Comparison of ENCODE assay signal across 14 cellular contexts in the genomic region with DNA sequence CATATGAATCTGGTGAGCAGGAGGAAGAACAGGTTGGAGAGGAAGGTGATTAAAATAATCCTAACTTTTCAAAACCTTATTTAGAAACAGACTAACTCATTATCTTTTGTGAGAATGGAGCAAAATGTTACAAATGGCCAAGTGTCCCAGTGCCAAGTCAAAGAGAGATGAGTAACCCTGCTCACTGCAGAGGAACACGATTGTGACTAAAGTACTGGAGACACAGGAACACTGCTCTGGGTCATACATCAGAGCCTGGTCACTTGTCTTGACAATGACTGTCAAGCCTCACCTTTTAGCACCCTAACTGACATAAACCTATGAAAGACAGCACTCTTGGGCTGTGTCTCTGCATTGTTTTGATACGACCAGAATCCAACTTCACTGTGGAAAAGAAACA.
"Had no signal": no experiment of that assay in that cellular context is flagged by ENCODE, and none has a peak within 500 bp of the region (broad histone marks: within the 10 kb centered on the region; RNA-seq: fewer than 3 reads in every experiment).

No MANE protein-coding gene starts in this region.

- H3K27ac Mint-ChIP-seq: activated CD4-positive, alpha-beta T cell treated with anti-CD3 and anti-CD28 coated beads, Interleukin-2, amount 10 ng/mL, durations not matched to agents 7 days and 5 days; activated naive CD4-positive, alpha-beta T cell treated with anti-CD3 and anti-CD28 coated beads, Interleukin-2, amount 50 U/mL, for 72 hours; stimulated activated memory B cell treated with anti-CD40 and anti-IgM and Interleukin-4, amounts not matched to agents 10 μg/mL and 1 μg/mL and 100 μg/mL, for 72 hours; type B pancreatic cell had no signal

- ATAC-seq: activated naive CD4-positive, alpha-beta T cell treated with anti-CD3 and anti-CD28 coated beads, Interleukin-2, amount 50 U/mL, for 72 hours; gastrocnemius medialis; stimulated activated memory B cell treated with anti-CD40 and anti-IgM and Interleukin-4, amounts not matched to agents 10 μg/mL and 1 μg/mL and 100 μg/mL, for 72 hours had no signal

- H3K9me3 ChIP-seq: gastrocnemius medialis, right atrium auricular region had no signal

- H3K27ac ChIP-seq: brain microvascular endothelial cell, gastrocnemius medialis, right atrium auricular region had no signal

- H3K36me3 Mint-ChIP-seq: type B pancreatic cell had no signal

- H3K27me3 ChIP-seq: brain microvascular endothelial cell, gastrocnemius medialis, right atrium auricular region had no signal

- H3K27me3 Mint-ChIP-seq: activated CD4-positive, alpha-beta T cell treated with anti-CD3 and anti-CD28 coated beads, Interleukin-2, amount 10 ng/mL, durations not matched to agents 7 days and 5 days; stimulated activated memory B cell treated with anti-CD40 and anti-IgM and Interleukin-4, amounts not matched to agents 10 μg/mL and 1 μg/mL and 100 μg/mL, for 72 hours; type B pancreatic cell had no signal

- DNase-seq: activated CD4-positive, alpha-beta T cell treated with anti-CD3 and anti-CD28 coated beads, Interleukin-2, amount 10 ng/mL, durations not matched to agents 7 days and 5 days; activated CD4-positive, CD25-positive, alpha-beta regulatory T cell; amygdala; brain microvascular endothelial cell; gastrocnemius medialis; islet precursor cell; midbrain; T-helper 2 cell had no signal

- H3K4me3 ChIP-seq: gastrocnemius medialis, right atrium auricular region had no signal

- FAIRE-seq: endometrium, TTC549 had no signal

- H3K9me3 Mint-ChIP-seq: activated CD4-positive, alpha-beta T cell treated with anti-CD3 and anti-CD28 coated beads, Interleukin-2, amount 10 ng/mL, durations not matched to agents 7 days and 5 days; activated naive CD4-positive, alpha-beta T cell treated with anti-CD3 and anti-CD28 coated beads, Interleukin-2, amount 50 U/mL, for 72 hours; stimulated activated memory B cell treated with anti-CD40 and anti-IgM and Interleukin-4, amounts not matched to agents 10 μg/mL and 1 μg/mL and 100 μg/mL, for 72 hours; type B pancreatic cell had no signal

- H3K36me3 ChIP-seq: brain microvascular endothelial cell, gastrocnemius medialis had no signal

- H3K4me3 Mint-ChIP-seq: activated CD4-positive, alpha-beta T cell treated with anti-CD3 and anti-CD28 coated beads, Interleukin-2, amount 10 ng/mL, durations not matched to agents 7 days and 5 days; stimulated activated memory B cell treated with anti-CD40 and anti-IgM and Interleukin-4, amounts not matched to agents 10 μg/mL and 1 μg/mL and 100 μg/mL, for 72 hours; type B pancreatic cell had no signal
